In genomic region chr21:28871388-28872015, GRCh38 we compare ENCODE assay signal across 19 cellular contexts.
DNase-seq lines count a peak whose midpoint lies in the region; ATAC-seq and TF ChIP-seq lines count a peak whose summit lies in the region.
"Had no signal": no experiment of that assay in that cellular context is flagged by ENCODE, and none has a peak within 500 bp of the region (broad histone marks: within the 10 kb centered on the region; RNA-seq: fewer than 3 reads in every experiment).

No MANE protein-coding gene starts in this region.

- no peak overlapping the region for H3K4me3 ChIP-seq in CD8-positive, alpha-beta T cell (ENCODE audit: low read depth, low read length)
- H3K4me3 ChIP-seq in RWPE2 (ENCODE audit: severe bottlenecking) (no peak overlapping the region), lung (no peak overlapping the region)
- H3K4me3 ChIP-seq: body of pancreas, left lung, tibial nerve had no signal

- H3K9me3 Mint-ChIP-seq in CD8-positive, alpha-beta T cell, result no peaks in the 10 kb centered on the region
- no peaks in the 10 kb centered on the region for H3K9me3 Mint-ChIP-seq in Calu3 (ENCODE audit: low read depth, unreplicated experiment)
- H3K9me3 Mint-ChIP-seq: activated naive CD8-positive, alpha-beta T cell treated with anti-CD3 and anti-CD28 coated beads, Interleukin-2, amount 10 ng/mL, durations not matched to agents 7 days and 5 days; activated T-helper 2 cell treated with anti-CD3 and anti-CD28 coated beads, Interferon-gamma antibody, Interleukin-2, Interleukin-4, amounts not matched to agents 10 μg/mL and 5 μg/mL and 100 μg/mL, durations not matched to agents 14 hours and 24 hours and 36 hours; CD8-positive, alpha-beta memory T cell; dendritic cell treated with granulocyte-macrophage colony-stimulating factor and Interleukin-4, amounts not matched to agents 40 ng/mL and 50 ng/mL, for 4 days had no signal

- no peaks in the 10 kb centered on the region for H3K4me1 Mint-ChIP-seq in CD8-positive, alpha-beta T cell (ENCODE audit: low read depth)
- no peaks in the 10 kb centered on the region for H3K4me1 Mint-ChIP-seq in Calu3 (ENCODE audit: low read depth, unreplicated experiment)

- WGBS in lung, 2 donors, result 94 to 95% methylated on average over 3 of the region's 3 CpGs

- H3K27ac Mint-ChIP-seq in CD8-positive, alpha-beta T cell, result peak overlapping the region; percentile 15
- H3K27ac Mint-ChIP-seq in Calu3 (ENCODE audit: unreplicated experiment), result no peak overlapping the region
- H3K27ac Mint-ChIP-seq: activated naive CD8-positive, alpha-beta T cell treated with anti-CD3 and anti-CD28 coated beads, Interleukin-2, amount 10 ng/mL, durations not matched to agents 7 days and 5 days; activated T-helper 2 cell treated with anti-CD3 and anti-CD28 coated beads, Interferon-gamma antibody, Interleukin-2, Interleukin-4, amounts not matched to agents 10 μg/mL and 5 μg/mL and 100 μg/mL, durations not matched to agents 14 hours and 24 hours and 36 hours; dendritic cell treated with granulocyte-macrophage colony-stimulating factor and Interleukin-4, amounts not matched to agents 40 ng/mL and 50 ng/mL, for 4 days had no signal

- H3K9me3 ChIP-seq in CD8-positive, alpha-beta T cell (ENCODE audit: low read length), result no peaks in the 10 kb centered on the region
- H3K9me3 ChIP-seq in RWPE2 (ENCODE audit: severe bottlenecking), result no peaks in the 10 kb centered on the region
- no peaks in the 10 kb centered on the region for H3K9me3 ChIP-seq in lung (ENCODE audit: control insufficient read depth in 2 of 2, insufficient read depth in 1 of 2, low read length in 1 of 2)
- H3K9me3 ChIP-seq: body of pancreas, left lung, tibial nerve had no signal

- H3K36me3 ChIP-seq in CD8-positive, alpha-beta T cell (ENCODE audit: insufficient read depth, low read length), result peaks cover 22% of the 10 kb centered on the region
- H3K36me3 ChIP-seq in RWPE2 (ENCODE audit: low read depth), result peaks cover 15% of the 10 kb centered on the region
- H3K36me3 ChIP-seq in lung (ENCODE audit: control insufficient read depth in 2 of 2, insufficient read depth in 2 of 2, low read length in 2 of 2), result peaks cover 14 to 21% of the 10 kb centered on the region in 2 donors

- ATAC-seq in CD8-positive, alpha-beta T cell, result no peak
- ATAC-seq in RWPE2 (ENCODE audit: low read depth) (0 out of 3 replicates have a peak, but pooled peaks have one; percentile 27), esophagus mucosa (peak; percentile 11), lung (ENCODE audit: insufficient read depth, low FRiP score) (peak; percentile 11), HG03457 (IDR thresholded peaks at IDR 0.05; ENCODE audit: unreplicated experiment) (no peak)
- ATAC-seq: body of pancreas, left lung had no signal

- no TSS peak for BruUV-seq in Calu3 (replicated peaks; lab: Mats Ljungman, UMichigan)

- H3K4me1 ChIP-seq in CD8-positive, alpha-beta T cell (ENCODE audit: insufficient read depth, low read length), result no peaks in the 10 kb centered on the region
- H3K4me1 ChIP-seq in RWPE2 (ENCODE audit: insufficient read depth, poor library complexity, severe bottlenecking), result no peaks in the 10 kb centered on the region
- no peaks in the 10 kb centered on the region for H3K4me1 ChIP-seq in lung (ENCODE audit: control insufficient read depth in 2 of 2, insufficient read depth in 2 of 2, low read length in 2 of 2)
- H3K4me1 ChIP-seq: body of pancreas, left lung, tibial nerve had no signal

- intact Hi-C loops in CD8-positive, alpha-beta T cell (cut with DNase I, micrococcal nuclease), result no loop called here
- intact Hi-C loops in Calu3 (cut with micrococcal nuclease; ENCODE audit: unreplicated experiment), result no loop called here

- H3K27ac ChIP-seq in CD8-positive, alpha-beta T cell (ENCODE audit: low read depth, low read length), result no peak overlapping the region
- no peak overlapping the region for H3K27ac ChIP-seq in RWPE2 (ENCODE audit: poor library complexity, severe bottlenecking)
- H3K27ac ChIP-seq in lung (ENCODE audit: low read depth in 1 of 2, low read length in 1 of 2), result no peak overlapping the region
- H3K27ac ChIP-seq: body of pancreas, left lung, tibial nerve had no signal

- DNase-seq in CD8-positive, alpha-beta T cell, result no peak
- no peak for DNase-seq in RWPE2 (ENCODE audit: low spot score)
- DNase-seq in lung (ENCODE audit: low spot score), result no peak
- no peak for DNase-seq in NCI-H2029 treated with DMSO at 0.1 percent for 48 hours (lab: John Stamatoyannopoulos, UW)
- DNase-seq in Calu3, result no peak
- DNase-seq in NCI-H345 treated with DMSO at 0.1 percent for 48 hours (lab: John Stamatoyannopoulos, UW; ENCODE audit: unreplicated experiment), result no peak
- DNase-seq: activated naive CD8-positive, alpha-beta T cell treated with anti-CD3 and anti-CD28 coated beads, Interleukin-2, amount 10 ng/mL, durations not matched to agents 7 days and 5 days; body of pancreas; CD8-positive, alpha-beta memory T cell; DMS79; left lung; NCI-H524; stimulated activated CD4-positive, alpha-beta T cell treated with anti-CD3 and anti-CD28 coated beads, Interleukin-1b, Interleukin-23, amount 100 ng/mL, for 48 hours; stimulated activated naive CD4-positive, alpha-beta T cell had no signal

- H3K36me3 Mint-ChIP-seq in CD8-positive, alpha-beta T cell, result peaks cover 73% of the 10 kb centered on the region
- H3K36me3 Mint-ChIP-seq in Calu3 (ENCODE audit: insufficient read depth, unreplicated experiment), result no peaks in the 10 kb centered on the region

- no peak for TF ChIP-seq CTCF in CD8-positive, alpha-beta T cell (IDR thresholded peaks at IDR 0.05)
- TF ChIP-seq CTCF in RWPE2 (IDR thresholded peaks at IDR 0.05; ENCODE audit: poor library complexity, severe bottlenecking), result no peak
- TF ChIP-seq CTCF in lung (IDR thresholded peaks at IDR 0.05; ENCODE audit: control extremely low read depth, extremely low read depth), result no peak
- no peak for TF ChIP-seq CTCF in Calu3 (IDR thresholded peaks at IDR 0.05; ENCODE audit: unreplicated experiment)

- no peaks in the 10 kb centered on the region for H3K27me3 ChIP-seq in CD8-positive, alpha-beta T cell (ENCODE audit: insufficient read depth, low read length)
- H3K27me3 ChIP-seq in RWPE2 (ENCODE audit: insufficient read depth, poor library complexity, severe bottlenecking) (no peaks in the 10 kb centered on the region), lung (ENCODE audit: control insufficient read depth, insufficient read depth) (no peaks in the 10 kb centered on the region)
- H3K27me3 ChIP-seq: body of pancreas, left lung, tibial nerve had no signal

- H3K4me3 Mint-ChIP-seq in CD8-positive, alpha-beta T cell, result no peak overlapping the region
- H3K4me3 Mint-ChIP-seq in Calu3 (ENCODE audit: low read depth, unreplicated experiment), result no peak overlapping the region
- H3K4me3 Mint-ChIP-seq: activated naive CD8-positive, alpha-beta T cell treated with anti-CD3 and anti-CD28 coated beads, Interleukin-2, amount 10 ng/mL, durations not matched to agents 7 days and 5 days; CD8-positive, alpha-beta memory T cell; dendritic cell treated with granulocyte-macrophage colony-stimulating factor and Interleukin-4, amounts not matched to agents 40 ng/mL and 50 ng/mL, for 4 days had no signal

- H3K27me3 Mint-ChIP-seq in CD8-positive, alpha-beta T cell (ENCODE audit: low read depth), result no peaks in the 10 kb centered on the region
- H3K27me3 Mint-ChIP-seq in Calu3 (ENCODE audit: unreplicated experiment), result no peaks in the 10 kb centered on the region
- H3K27me3 Mint-ChIP-seq: activated naive CD8-positive, alpha-beta T cell treated with anti-CD3 and anti-CD28 coated beads, Interleukin-2, amount 10 ng/mL, durations not matched to agents 7 days and 5 days; dendritic cell treated with granulocyte-macrophage colony-stimulating factor and Interleukin-4, amounts not matched to agents 40 ng/mL and 50 ng/mL, for 4 days had no signal

- CTCF ChIA-PET in CD8-positive, alpha-beta T cell (lab: Charles Lee), result interaction anchor here (0.7 to 1.4 kb wide), 3 partner anchors 9 to 428 kb away, joined by 3 to 4 read pairs (median 3); no protein-coding TSS in a partner anchor
- CTCF ChIA-PET in Calu3 (lab: Charles Lee), result no interaction called here

- POLR2A ChIA-PET in CD8-positive, alpha-beta T cell (lab: Charles Lee), result interaction anchor here (1.0 to 1.1 kb wide), 2 partner anchors 10 to 12 kb away, joined by 3 read pairs; no protein-coding TSS in a partner anchor

Comparison
In these comparisons a context has a peak if more than half of its experiments do, and no peak if none do; other contexts are left out.
1. ATAC-seq: peak in RWPE2 (single experiment), esophagus mucosa (single experiment) and lung (single experiment); none in CD8-positive, alpha-beta T cell (single experiment) and HG03457 (single experiment).